ENCODE assay signal across 21 cellular contexts in the genomic region with DNA sequence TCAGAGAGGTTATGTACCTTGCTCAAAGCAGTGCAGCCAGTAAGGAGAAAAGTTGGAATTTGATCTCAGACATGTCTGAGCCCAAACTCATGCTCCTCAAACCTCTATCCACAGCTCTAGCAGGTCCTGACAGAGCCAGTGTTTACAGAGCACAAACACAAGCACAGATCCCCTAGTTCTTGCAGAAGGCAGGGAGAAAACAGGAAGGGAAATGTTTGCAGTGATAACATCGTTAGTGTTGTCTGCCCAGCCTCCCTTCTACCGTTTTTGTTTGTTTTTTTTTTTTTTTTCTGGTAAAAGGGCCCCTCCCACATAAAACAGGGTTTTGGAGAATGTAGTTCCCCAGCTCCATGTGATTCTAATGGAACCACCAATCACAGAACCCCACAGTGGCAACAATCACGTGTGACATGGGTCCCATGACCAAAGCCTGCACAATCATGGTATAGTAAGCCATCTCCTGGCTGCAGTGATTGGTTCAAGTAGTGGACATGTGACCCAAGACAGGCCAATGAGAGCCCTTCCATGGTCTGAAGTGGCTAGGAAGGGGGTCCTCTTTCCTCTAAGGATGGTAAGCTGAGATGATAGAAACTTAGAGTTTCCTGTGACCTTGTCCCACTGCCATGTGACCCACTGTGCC.
DNase-seq lines count a peak whose midpoint lies in the region; ATAC-seq and TF ChIP-seq lines count a peak whose summit lies in the region.
"Had no signal": no experiment of that assay in that cellular context is flagged by ENCODE, and none has a peak within 500 bp of the region (broad histone marks: within the 10 kb centered on the region; RNA-seq: fewer than 3 reads in every experiment).

No MANE protein-coding gene starts in this region.

- no peaks in the 10 kb centered on the region for H3K27me3 ChIP-seq in RWPE2 (ENCODE audit: insufficient read depth, poor library complexity, severe bottlenecking)
- H3K27me3 ChIP-seq: SJSA1 had no signal

- H3K36me3 ChIP-seq in RWPE2 (ENCODE audit: low read depth): no peaks in the 10 kb centered on the region
- H3K36me3 ChIP-seq: SJSA1, spleen had no signal

- no peak overlapping the region for H3K4me3 ChIP-seq in RWPE2 (ENCODE audit: severe bottlenecking)
- H3K4me3 ChIP-seq: coronary artery, GM23338, SJSA1, spleen had no signal

- DNase-seq in Daoy (ENCODE audit: low read depth): peak; percentile 9
- DNase-seq in NCI-H1105 (lab: John Stamatoyannopoulos, UW): peak; percentile 65
- DNase-seq in RWPE2 (ENCODE audit: low spot score): peak; percentile 74
- DNase-seq in mesothelial cell of epicardium (ENCODE audit: low spot score in 2 of 2, unreplicated experiment in 2 of 2): no peak
- no peak for DNase-seq in HK-2 (ENCODE audit: unreplicated experiment)
- no peak for DNase-seq in left ventricle myocardium superior
- DNase-seq: activated CD4-positive, CD25-positive, alpha-beta regulatory T cell; activated T-cell treated with anti-CD3 and anti-CD28 coated beads, Interleukin-2, amount 50 U/mL, for 72 hours; Calu3; midbrain; MV-4-11; NCI-H2171; spleen had no signal

- H3K4me3 Mint-ChIP-seq in mesothelial cell of epicardium: no peak overlapping the region
- H3K4me3 Mint-ChIP-seq: activated T-cell treated with anti-CD3 and anti-CD28 coated beads, Interleukin-2, amount 50 U/mL, for 72 hours; GM23338; neural crest cell; T-helper 2 cell treated with Interferon-gamma antibody and Interleukin-4, amounts not matched to agents 5 μg/mL and 100 μg/mL, for 36 hours had no signal

- peaks cover 1% of the 10 kb centered on the region for H3K36me3 Mint-ChIP-seq in mesothelial cell of epicardium
- H3K36me3 Mint-ChIP-seq: activated naive CD4-positive, alpha-beta T cell treated with anti-CD3 and anti-CD28 coated beads, Interleukin-2, amount 50 U/mL, for 72 hours had no signal

- H3K9me3 Mint-ChIP-seq in mesothelial cell of epicardium: no peaks in the 10 kb centered on the region
- H3K9me3 Mint-ChIP-seq: GM23338 had no signal

- intact Hi-C loops in left ventricle myocardium superior (cut with micrococcal nuclease): no loop called here

- peaks cover 36% of the 10 kb centered on the region for H3K4me1 Mint-ChIP-seq in mesothelial cell of epicardium
- H3K4me1 Mint-ChIP-seq: GM23338, neural crest cell had no signal

- peak overlapping the region; percentile 96 for H3K27ac ChIP-seq in RWPE2 (ENCODE audit: poor library complexity, severe bottlenecking)
- H3K27ac ChIP-seq: coronary artery, SJSA1, spleen had no signal

- no peaks in the 10 kb centered on the region for H3K27me3 Mint-ChIP-seq in mesothelial cell of epicardium (ENCODE audit: low read depth)

- ATAC-seq in RWPE2 (ENCODE audit: low read depth): peak; percentile 61
- ATAC-seq in GM21529 (IDR thresholded peaks at IDR 0.05; ENCODE audit: unreplicated experiment): no peak
- no peak for ATAC-seq in left ventricle myocardium superior
- ATAC-seq in HG02884 (IDR thresholded peaks at IDR 0.05; ENCODE audit: unreplicated experiment): no peak
- ATAC-seq: activated naive CD4-positive, alpha-beta T cell treated with anti-CD3 and anti-CD28 coated beads, Interleukin-2, amount 50 U/mL, for 72 hours; activated T-cell treated with anti-CD3 and anti-CD28 coated beads, Interleukin-2, amount 50 U/mL, for 72 hours; GM23338 had no signal

- H3K9me3 ChIP-seq in RWPE2 (ENCODE audit: severe bottlenecking): no peaks in the 10 kb centered on the region
- H3K9me3 ChIP-seq: SJSA1, spleen had no signal

- H3K4me1 ChIP-seq in RWPE2 (ENCODE audit: insufficient read depth, poor library complexity, severe bottlenecking): peaks cover 43% of the 10 kb centered on the region
- H3K4me1 ChIP-seq: SJSA1, spleen had no signal

- H3K27ac Mint-ChIP-seq in mesothelial cell of epicardium: peak overlapping the region; percentile 48
- H3K27ac Mint-ChIP-seq: activated naive CD4-positive, alpha-beta T cell treated with anti-CD3 and anti-CD28 coated beads, Interleukin-2, amount 50 U/mL, for 72 hours; activated T-cell treated with anti-CD3 and anti-CD28 coated beads, Interleukin-2, amount 50 U/mL, for 72 hours; GM23338; T-helper 2 cell treated with Interferon-gamma antibody and Interleukin-4, amounts not matched to agents 5 μg/mL and 100 μg/mL, for 36 hours had no signal

- no peak for TF ChIP-seq CTCF in RWPE2 (IDR thresholded peaks at IDR 0.05; ENCODE audit: poor library complexity, severe bottlenecking)
- TF ChIP-seq CTCF in mesothelial cell of epicardium (IDR thresholded peaks at IDR 0.05; ENCODE audit: unreplicated experiment): no peak

Comparison
In these comparisons a context has a peak if more than half of its experiments do, and no peak if none do; other contexts are left out.
1. DNase-seq: peak in Daoy (single experiment), NCI-H1105 (single experiment) and RWPE2 (single experiment); none in mesothelial cell of epicardium (0 of 2), HK-2 (single experiment) and left ventricle myocardium superior (single experiment).